In the genomic region with DNA sequence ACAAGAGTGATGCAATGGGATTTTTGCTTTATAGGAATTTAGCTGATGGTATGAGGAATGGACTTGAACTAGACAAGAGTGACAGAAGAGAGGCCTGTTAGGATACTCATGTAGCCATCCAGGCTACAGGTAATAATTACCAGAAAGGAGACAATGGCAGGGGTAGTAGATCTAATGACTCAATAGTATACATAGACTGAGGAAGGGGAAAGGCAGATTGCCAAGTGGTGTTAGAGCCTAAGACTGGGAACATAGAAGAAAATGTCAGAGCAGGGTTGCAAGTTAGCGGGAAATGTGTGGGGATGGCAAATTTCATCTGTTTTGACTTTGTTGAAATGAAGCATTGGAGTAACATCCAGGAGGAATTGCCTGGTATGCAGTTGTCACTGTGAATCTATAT, we compare ENCODE assay signal across 15 cellular contexts.
A peak's percentile ranks its signal among the peaks of the same experiment; 100 is the strongest.
DNase-seq lines count a peak whose midpoint lies in the region; ATAC-seq and TF ChIP-seq lines count a peak whose summit lies in the region.
"Had no signal": no experiment of that assay in that cellular context is flagged by ENCODE, and none has a peak within 500 bp of the region (broad histone marks: within the 10 kb centered on the region; RNA-seq: fewer than 3 reads in every experiment).

No MANE protein-coding gene starts in this region.

- peaks cover 16 to 46% (median 29%) of the 10 kb centered on the region in 6 donors for H3K4me1 ChIP-seq in spleen
- H3K4me1 ChIP-seq: SJSA1 had no signal

- H3K36me3 Mint-ChIP-seq in activated naive CD8-positive, alpha-beta T cell treated with anti-CD3 and anti-CD28 coated beads, Interleukin-2, amount 10 ng/mL, durations not matched to agents 7 days and 5 days: peaks cover 30% of the 10 kb centered on the region
- H3K36me3 Mint-ChIP-seq in activated naive CD8-positive, alpha-beta T cell treated with anti-CD3 and anti-CD28 coated beads for 36 hours: peaks cover 8% of the 10 kb centered on the region
- peaks cover 24% of the 10 kb centered on the region for H3K36me3 Mint-ChIP-seq in T-cell

- H3K9me3 Mint-ChIP-seq in activated naive CD8-positive, alpha-beta T cell treated with anti-CD3 and anti-CD28 coated beads, Interleukin-2, amount 10 ng/mL, durations not matched to agents 7 days and 5 days: no peaks in the 10 kb centered on the region
- no peaks in the 10 kb centered on the region for H3K9me3 Mint-ChIP-seq in activated naive CD8-positive, alpha-beta T cell treated with anti-CD3 and anti-CD28 coated beads for 36 hours
- H3K9me3 Mint-ChIP-seq in T-cell: no peaks in the 10 kb centered on the region
- H3K9me3 Mint-ChIP-seq: CD14-positive monocyte, IgD-negative memory B cell had no signal

- H3K36me3 ChIP-seq in spleen: peaks cover 0 to 56% (median 29%) of the 10 kb centered on the region in 6 donors

- H3K9me3 ChIP-seq in spleen: no peaks in the 10 kb centered on the region
- H3K9me3 ChIP-seq: SJSA1 had no signal

- TF ChIP-seq POLR2A in spleen (IDR thresholded peaks at IDR 0.05): no peak

- CTCF ChIA-PET in T-cell (lab: Charles Lee): interaction anchor here (0.6 to 0.8 kb wide), 4 partner anchors 17 to 884 kb away, joined by 3 to 5 read pairs (median 3); no protein-coding TSS in a partner anchor

- no peak for TF ChIP-seq CTCF in spleen (IDR thresholded peaks at IDR 0.05 in 8 of 11, conservative IDR thresholded peaks at IDR 0.05 in 3 of 11)

- H3K27me3 Mint-ChIP-seq in activated naive CD8-positive, alpha-beta T cell treated with anti-CD3 and anti-CD28 coated beads, Interleukin-2, amount 10 ng/mL, durations not matched to agents 7 days and 5 days: no peaks in the 10 kb centered on the region
- H3K27me3 Mint-ChIP-seq in activated naive CD8-positive, alpha-beta T cell treated with anti-CD3 and anti-CD28 coated beads for 36 hours: no peaks in the 10 kb centered on the region
- no peaks in the 10 kb centered on the region for H3K27me3 Mint-ChIP-seq in T-cell
- H3K27me3 Mint-ChIP-seq: IgD-negative memory B cell had no signal

- H3K27ac Mint-ChIP-seq in activated naive CD8-positive, alpha-beta T cell treated with anti-CD3 and anti-CD28 coated beads, Interleukin-2, amount 10 ng/mL, durations not matched to agents 7 days and 5 days: peak overlapping the region; percentile 63
- H3K27ac Mint-ChIP-seq in activated naive CD8-positive, alpha-beta T cell treated with anti-CD3 and anti-CD28 coated beads for 36 hours: no peak overlapping the region
- H3K27ac Mint-ChIP-seq in T-cell: peak overlapping the region; percentile 13 to 63

- no peak overlapping the region for H3K27ac ChIP-seq in spleen
- H3K27ac ChIP-seq: PC-9, SJSA1 had no signal

- peaks cover 35% of the 10 kb centered on the region for H3K4me1 Mint-ChIP-seq in activated naive CD8-positive, alpha-beta T cell treated with anti-CD3 and anti-CD28 coated beads, Interleukin-2, amount 10 ng/mL, durations not matched to agents 7 days and 5 days
- H3K4me1 Mint-ChIP-seq in activated naive CD8-positive, alpha-beta T cell treated with anti-CD3 and anti-CD28 coated beads for 36 hours: peaks cover 26% of the 10 kb centered on the region
- H3K4me1 Mint-ChIP-seq in T-cell: peaks cover 33 to 40% (median 35%) of the 10 kb centered on the region in 3 donors

- POLR2A ChIA-PET in activated naive CD8-positive, alpha-beta T cell treated with anti-CD3 and anti-CD28 coated beads, Interleukin-2, amount 10 ng/mL, durations not matched to agents 7 days and 5 days (lab: Charles Lee): no interaction called here
- POLR2A ChIA-PET in T-cell (lab: Charles Lee): no interaction called here

- H3K4me3 ChIP-seq in spleen: no peak overlapping the region
- H3K4me3 ChIP-seq: PC-9, SJSA1 had no signal

- intact Hi-C loops in spleen (cut with DNase I; ENCODE audit: low total_unique reads): no loop called here

- no peak for ATAC-seq in activated naive CD8-positive, alpha-beta T cell treated with anti-CD3 and anti-CD28 coated beads, Interleukin-2, amount 10 ng/mL, durations not matched to agents 7 days and 5 days (ENCODE audit: low read depth)
- ATAC-seq in T-cell (replicated peaks in 1 of 4) (no peak), HG02678 (IDR thresholded peaks at IDR 0.05; ENCODE audit: unreplicated experiment) (no peak)

- 98 to 100% (median 100%) methylated on average over 1 of the region's 1 CpG for WGBS in spleen, 5 donors

- no peaks in the 10 kb centered on the region for H3K27me3 ChIP-seq in spleen (replicated peaks in 1 of 7)
- H3K27me3 ChIP-seq: SJSA1 had no signal

- H3K4me3 Mint-ChIP-seq in activated naive CD8-positive, alpha-beta T cell treated with anti-CD3 and anti-CD28 coated beads, Interleukin-2, amount 10 ng/mL, durations not matched to agents 7 days and 5 days: no peak overlapping the region
- H3K4me3 Mint-ChIP-seq in activated naive CD8-positive, alpha-beta T cell treated with anti-CD3 and anti-CD28 coated beads for 36 hours: no peak overlapping the region
- H3K4me3 Mint-ChIP-seq in T-cell: no peak overlapping the region
- H3K4me3 Mint-ChIP-seq: CD14-positive monocyte, IgD-negative memory B cell had no signal

- no peak for DNase-seq in activated naive CD8-positive, alpha-beta T cell treated with anti-CD3 and anti-CD28 coated beads, Interleukin-2, amount 10 ng/mL, durations not matched to agents 7 days and 5 days
- no peak for DNase-seq in activated naive CD8-positive, alpha-beta T cell treated with anti-CD3 and anti-CD28 coated beads for 36 hours
- DNase-seq in T-cell: no peak
- peak; percentile 22 for DNase-seq in kidney tubule cell (ENCODE audit: low spot score)
- no peak for DNase-seq in NCI-H226
- no peak for DNase-seq in spleen
- DNase-seq: ACHN, AML-193, H7, NCI-H187 treated with DMSO at 0.1 percent for 48 hours, PC-9 had no signal
